12 cellular contexts compared by ENCODE assay signal in genomic region chrX:154047266-154047665, GRCh38. TPM values are rescaled to one million over a fixed set of nuclear protein-coding genes. Genes with fewer than 3 reads are reported as not detected.
DNase-seq lines count a peak whose midpoint lies in the region; ATAC-seq, FAIRE-seq and TF ChIP-seq lines count a peak whose summit lies in the region.
"Had no signal": no experiment of that assay in that cellular context is flagged by ENCODE, and none has a peak within 500 bp of the region (broad histone marks: within the 10 kb centered on the region; RNA-seq: fewer than 3 reads in every experiment).

No MANE protein-coding gene starts in this region.

- POLR2A ChIA-PET in A549 (lab: Yijun Ruan, JAX) (interaction anchor here (1.5 to 1.6 kb wide), 2 partner anchors 34 to 76 kb away, joined by 6 read pairs; partner anchors contain the start of gene HCFC1), Panc1 (lab: Charles Lee) (no interaction called here)

- H3K4me3 ChIP-seq in A549 (0 out of 3 replicates have a peak overlapping the region, but pooled peaks have one; percentile 3), Panc1 (ENCODE audit: low read depth in 2 of 2, low read length in 2 of 2) (no peak overlapping the region), ectodermal cell (ENCODE audit: insufficient read depth, low read depth, low read length) (no peak overlapping the region), neural progenitor cell (no peak overlapping the region)

- no peak overlapping the region for H3K27ac Mint-ChIP-seq in neural progenitor cell
- H3K27ac Mint-ChIP-seq: activated naive CD4-positive, alpha-beta T cell treated with anti-CD3 and anti-CD28 coated beads for 36 hours had no signal

- no peak for TF ChIP-seq RAD21 in A549 (conservative IDR thresholded peaks at IDR 0.05 in 1 of 2, IDR thresholded peaks at IDR 0.05 in 1 of 2)

- intact Hi-C loops in Panc1 (cut with micrococcal nuclease; ENCODE audit: unreplicated experiment) (no loop called here), sciatic nerve (cut with DNase I) (no loop called here)

- CTCF ChIA-PET in A549 (lab: Yijun Ruan, JAX), result interaction anchor here (1.3 to 2.6 kb wide), 5 partner anchors 18 to 45 kb away, joined by 3 to 11 read pairs (median 4); partner anchors contain the start of gene IRAK1
- CTCF ChIA-PET in Panc1 (lab: Charles Lee), result no interaction called here

- H3K9ac ChIP-seq in neural progenitor cell, result no peak overlapping the region

- H3K4me3 Mint-ChIP-seq in neural progenitor cell, result no peak overlapping the region
- H3K4me3 Mint-ChIP-seq: activated naive CD4-positive, alpha-beta T cell treated with anti-CD3 and anti-CD28 coated beads for 36 hours; CD14-positive monocyte had no signal

- TF ChIP-seq CTCF in A549 (IDR thresholded peaks at IDR 0.05) (no peak), Panc1 (IDR thresholded peaks at IDR 0.05) (no peak), neural progenitor cell (IDR thresholded peaks at IDR 0.05) (no peak)

- H3K36me3 ChIP-seq in Panc1 (ENCODE audit: control insufficient read depth, insufficient read depth, low read length) (peaks cover 2% of the 10 kb centered on the region; the same call in 1 of the 2 replicates), ectodermal cell (ENCODE audit: control insufficient read depth, insufficient read depth, low read length) (no peaks in the 10 kb centered on the region), neural progenitor cell (no peaks in the 10 kb centered on the region)

- H3K36me3 Mint-ChIP-seq in neural progenitor cell, result peaks cover 12% of the 10 kb centered on the region

- WGBS in A549 (ENCODE audit: missing lambda C conversion rate), result 8% methylated on average over 3 of the region's 3 CpGs
- 93% methylated on average over 3 of the region's 3 CpGs for WGBS in ectodermal cell, 2 experiments

- peaks cover 67% of the 10 kb centered on the region for H4K20me1 ChIP-seq in neural progenitor cell (ENCODE audit: low read depth)

- no peaks in the 10 kb centered on the region for H3K27me3 Mint-ChIP-seq in neural progenitor cell (ENCODE audit: insufficient read depth, low read depth)

- peak overlapping the region; percentile 67 for H3K4me2 ChIP-seq in A549
- H3K4me2 ChIP-seq in neural progenitor cell, result peak overlapping the region; percentile 55

- peaks cover 16% of the 10 kb centered on the region for H3F3A ChIP-seq in neural progenitor cell (ENCODE audit: low read depth)

- no TSS peak for BruUV-seq in Panc1 (replicated peaks; lab: Mats Ljungman, UMichigan)

- TF ChIP-seq POLR2A in A549 (IDR thresholded peaks at IDR 0.05; ENCODE audit: low read length), result no peak

- no peaks in the 10 kb centered on the region for H3K27me3 ChIP-seq in Panc1 (ENCODE audit: control insufficient read depth, insufficient read depth, low read length)
- H3K27me3 ChIP-seq in ectodermal cell (ENCODE audit: control insufficient read depth, insufficient read depth, low read length, poor library complexity, severe bottlenecking), result no peaks in the 10 kb centered on the region
- no peaks in the 10 kb centered on the region for H3K27me3 ChIP-seq in neural progenitor cell

- FAIRE-seq in A549 (lab: Jason Lieb, UNC) (no peak), RCC 7860 (lab: Jason Lieb, UNC) (no peak)

- peak in 1 of 2 experiments; percentile 16 for DNase-seq in A549 (ENCODE audit: low read depth in 1 of 2, low spot score in 1 of 2)
- no peak for DNase-seq in Panc1 (ENCODE audit: low read depth, low spot score)
- no peak for DNase-seq in neural progenitor cell (ENCODE audit: low spot score)
- DNase-seq in RCC 7860 (ENCODE audit: low spot score), result no peak
- DNase-seq in activated effector memory CD4-positive, alpha-beta T cell treated with Interleukin-2 at 50 U/mL for 16 hours, result no peak
- DNase-seq in sciatic nerve (ENCODE audit: low spot score), result no peak
- DNase-seq in activated CD8-positive, alpha-beta memory T cell treated with anti-CD3 and anti-CD28 coated beads, Interleukin-2, amount 50 U/mL, for 4 hours, result no peak
- DNase-seq: activated CD4-positive, CD25-positive, alpha-beta regulatory T cell; activated naive CD4-positive, alpha-beta T cell treated with anti-CD3 and anti-CD28 coated beads for 36 hours; hippocampal formation had no signal

- H3K9me3 ChIP-seq in A549, result no peaks in the 10 kb centered on the region
- H3K9me3 ChIP-seq in Panc1 (ENCODE audit: control insufficient read depth, insufficient read depth, low read depth, low read length), result no peaks in the 10 kb centered on the region
- H3K9me3 ChIP-seq in ectodermal cell (ENCODE audit: control insufficient read depth, low read length), result no peaks in the 10 kb centered on the region
- H3K9me3 ChIP-seq in neural progenitor cell (ENCODE audit: low read depth), result no peaks in the 10 kb centered on the region

- peaks cover 15% of the 10 kb centered on the region for H3K9me3 Mint-ChIP-seq in neural progenitor cell
- H3K9me3 Mint-ChIP-seq: activated naive CD4-positive, alpha-beta T cell treated with anti-CD3 and anti-CD28 coated beads for 36 hours had no signal

- H3K4me1 ChIP-seq in A549 (peaks cover 73% of the 10 kb centered on the region), Panc1 (ENCODE audit: control insufficient read depth, insufficient read depth, low read length) (peaks cover 37% of the 10 kb centered on the region), ectodermal cell (ENCODE audit: control insufficient read depth, insufficient read depth, low read length) (peaks cover 18% of the 10 kb centered on the region), neural progenitor cell (peaks cover 16% of the 10 kb centered on the region)

- H3K27ac ChIP-seq in A549 (peak overlapping the region; percentile 76 to 85), Panc1 (ENCODE audit: low read length) (peak overlapping the region; percentile 71), ectodermal cell (ENCODE audit: insufficient read depth, low read depth, low read length, poor library complexity, severe bottlenecking) (peak overlapping the region; percentile 93), neural progenitor cell (no peak overlapping the region)

- no peak overlapping the region for H2AFZ ChIP-seq in neural progenitor cell (replicated peaks)

- ATAC-seq in A549 (peak in 1 of 2 experiments; percentile 10; a peak in 2 of 6 replicates), Panc1 (no peak), sciatic nerve (no peak)

- no peak for TF ChIP-seq EP300 in A549 (IDR thresholded peaks at IDR 0.05)

- peaks cover 54% of the 10 kb centered on the region for H3K79me2 ChIP-seq in neural progenitor cell (ENCODE audit: low read depth)

- in situ Hi-C loops in Panc1 (cut with HindIII; ENCODE audit: low pct_unique_long_range_greater_than_20kb, low sequenced_read_pairs), result no loop called here

- H3K4me1 Mint-ChIP-seq in neural progenitor cell, result peaks cover 19% of the 10 kb centered on the region

TF ChIP-seq in A549, 52 proteins besides CTCF, POLR2A, EP300 and RAD21:
- TF ChIP-seq NFE2L2 (conservative IDR thresholded peaks at IDR 0.05; ENCODE audit: low read length), result no peak
- TF ChIP-seq HOXB5 (CRISPR knock-in tag; IDR thresholded peaks at IDR 0.05), result no peak
- no peak for TF ChIP-seq CHD2 (IDR thresholded peaks at IDR 0.05; ENCODE audit: low read length, partially characterized antibody)
- TF ChIP-seq FOXS1 (CRISPR knock-in tag; IDR thresholded peaks at IDR 0.05), result no peak
- TF ChIP-seq POLR2AphosphoS2 (conservative IDR thresholded peaks at IDR 0.05; ENCODE audit: low read length), result no peak
- TF ChIP-seq SREBF2 (IDR thresholded peaks at IDR 0.05), result no peak
- TF ChIP-seq BHLHE40 (IDR thresholded peaks at IDR 0.05; ENCODE audit: low read depth, low read length), result no peak
- no peak for TF ChIP-seq CBX2 (IDR thresholded peaks at IDR 0.05; ENCODE audit: borderline replicate concordance, low read depth)
- no peak for TF ChIP-seq HEYL (CRISPR knock-in tag; IDR thresholded peaks at IDR 0.05)
- TF ChIP-seq KDM5A (IDR thresholded peaks at IDR 0.05), result no peak
- TF ChIP-seq KDM1A (IDR thresholded peaks at IDR 0.05; ENCODE audit: low read depth), result no peak
- no peak for TF ChIP-seq EHMT2 (IDR thresholded peaks at IDR 0.05; ENCODE audit: low read depth)
- no peak for TF ChIP-seq CBX8 (IDR thresholded peaks at IDR 0.05)
- no peak for TF ChIP-seq USF2 (IDR thresholded peaks at IDR 0.05)
- TF ChIP-seq HOXB13 (CRISPR knock-in tag; IDR thresholded peaks at IDR 0.05; ENCODE audit: low read depth), result no peak

RNA-seq across cellular contexts. Expression of gene IRAK1, which starts 27.6 kb away (rescaled TPM):
- polyA plus RNA-seq in A549 (2011; rRNA removed), result 73.1 and 73.6 TPM in 2 replicates
- polyA plus RNA-seq in A549 (2012; cell fraction: cytosol; rRNA removed), result 122 and 166 TPM in 2 replicates
- 138 and 186 TPM in 2 replicates for polyA plus RNA-seq in A549 (2012; cell fraction: nucleus; rRNA removed)
- 177 to 191 TPM (median 179 TPM) in 3 replicates for polyA plus RNA-seq in A549 (2017; fragmentation: RNase III; extraction: RNeasy Plus Mini Kit Qiagen cat#74134 plus additional on column Dnase treatment)
- polyA minus RNA-seq in A549 (2011; rRNA and poly(A)+ RNA removed), result 139 and 176 TPM in 2 replicates
- total RNA-seq in Panc1 (2021; ENCODE audit: unreplicated experiment), result 432 TPM
- 588 TPM for polyA plus RNA-seq in Panc1 (2012; ENCODE audit: insufficient read length)
- polyA plus RNA-seq in ectodermal cell (2013, experiment 1 of 4), result 61.8 TPM
- polyA plus RNA-seq in ectodermal cell (2013, experiment 2 of 4), result 48.6 TPM
- 34.8 TPM for polyA plus RNA-seq in ectodermal cell (2013, experiment 3 of 4)
- 38.9 TPM for polyA plus RNA-seq in ectodermal cell (2013, experiment 4 of 4)
- 6.8 and 13.6 TPM in 2 replicates for total RNA-seq in neural progenitor cell (ENCODE audit: low replicate concordance)
- 53.9 TPM for total RNA-seq in sciatic nerve

RNA-seq across cellular contexts. Expression of gene MECP2, which starts 50.3 kb away (rescaled TPM):
- polyA plus RNA-seq in A549 (2011; rRNA removed) (16.6 and 17.7 TPM in 2 replicates), A549 (2017; fragmentation: RNase III; extraction: RNeasy Plus Mini Kit Qiagen cat#74134 plus additional on column Dnase treatment) (16.5 to 19.2 TPM (median 17.9 TPM) in 3 replicates)
- 7.4 and 7.8 TPM in 2 replicates for polyA plus RNA-seq in A549 (2012; cell fraction: cytosol; rRNA removed)
- 10.5 and 13.7 TPM in 2 replicates for polyA plus RNA-seq in A549 (2012; cell fraction: nucleus; rRNA removed)
- 24.9 and 29.9 TPM in 2 replicates for polyA minus RNA-seq in A549 (2011; rRNA and poly(A)+ RNA removed)
- total RNA-seq in Panc1 (2021; ENCODE audit: unreplicated experiment) (88.9 TPM), neural progenitor cell (ENCODE audit: low replicate concordance) (26.7 and 32.4 TPM in 2 replicates), sciatic nerve (85.6 TPM)
- 49.7 TPM for polyA plus RNA-seq in Panc1 (2012; ENCODE audit: insufficient read length)
- 37.3 TPM for polyA plus RNA-seq in ectodermal cell (2013, experiment 1 of 4)
- polyA plus RNA-seq in ectodermal cell (2013, experiment 2 of 4), result 36.0 TPM
- polyA plus RNA-seq in ectodermal cell (2013, experiment 3 of 4), result 24.2 TPM
- 26.7 TPM for polyA plus RNA-seq in ectodermal cell (2013, experiment 4 of 4)
